27 cellular contexts compared by ENCODE assay signal in genomic region chr6:118931436-118931835, GRCh38.
"Had no signal": no experiment of that assay in that cellular context is flagged by ENCODE, and none has a peak within 500 bp of the region (broad histone marks: within the 10 kb centered on the region; RNA-seq: fewer than 3 reads in every experiment).

No MANE protein-coding gene starts in this region.

- H3K27ac Mint-ChIP-seq: activated CD4-positive, alpha-beta memory T cell treated with anti-CD3 and anti-CD28 coated beads, Interleukin-2, amount 10 ng/mL, durations not matched to agents 7 days and 5 days; activated naive CD4-positive, alpha-beta T cell treated with anti-CD3 and anti-CD28 coated beads for 36 hours; activated naive CD8-positive, alpha-beta T cell treated with anti-CD3 and anti-CD28 coated beads for 36 hours; activated T-helper 17 cell treated with anti-CD3 and anti-CD28 coated beads, Interleukin-2, amount 50 U/mL, for 72 hours; T-helper 17 cell had no signal

- H3K9me3 Mint-ChIP-seq: activated CD4-positive, alpha-beta memory T cell treated with anti-CD3 and anti-CD28 coated beads, Interleukin-2, amount 10 ng/mL, durations not matched to agents 7 days and 5 days; activated naive CD4-positive, alpha-beta T cell treated with anti-CD3 and anti-CD28 coated beads for 36 hours; activated T-helper 17 cell treated with anti-CD3 and anti-CD28 coated beads, Interleukin-2, amount 50 U/mL, for 72 hours; central memory CD8-positive, alpha-beta T cell had no signal

- H3K4me3 ChIP-seq: body of pancreas, K562 had no signal

- H3K27me3 ChIP-seq: body of pancreas had no signal

- DNase-seq: activated CD4-positive, alpha-beta memory T cell treated with anti-CD3 and anti-CD28 coated beads, Interleukin-2, amount 10 ng/mL, durations not matched to agents 7 days and 5 days; activated CD4-positive, alpha-beta T cell treated with anti-CD3 and anti-CD28 coated beads, Interleukin-2, amount 50 U/mL, for 1 hour; activated CD4-positive, CD25-positive, alpha-beta regulatory T cell; activated gamma-delta T cell; activated naive CD4-positive, alpha-beta T cell treated with anti-CD3 and anti-CD28 coated beads for 36 hours; activated naive CD8-positive, alpha-beta T cell treated with anti-CD3 and anti-CD28 coated beads for 36 hours; activated T-cell treated with anti-CD3 and anti-CD28 coated beads for 4 hours; activated T-cell treated with anti-CD3 and anti-CD28 coated beads, Interleukin-2, amount 50 U/mL, for 48 hours; aorta; body of pancreas; Karpas-422; NCI-H1092; NCI-H1417; NCI-H2029; NCI-H2107; NCI-H510A treated with DMSO at 0.1 percent for 48 hours; NCI-H69; NK-92 treated with Interleukin-12 subunit alpha and Interleukin-12 subunit beta, amount 100 ng/mL, for 24 hours; OCI-M1; SIG-M5; T-helper 17 cell; T-helper 9 cell had no signal

- H3K27ac ChIP-seq: VCaP had no signal

- FAIRE-seq: K562, RCC 7860 had no signal

- H3K27me3 Mint-ChIP-seq: activated CD4-positive, alpha-beta memory T cell treated with anti-CD3 and anti-CD28 coated beads, Interleukin-2, amount 10 ng/mL, durations not matched to agents 7 days and 5 days; activated naive CD8-positive, alpha-beta T cell treated with anti-CD3 and anti-CD28 coated beads for 36 hours; activated T-helper 17 cell treated with anti-CD3 and anti-CD28 coated beads, Interleukin-2, amount 50 U/mL, for 72 hours; central memory CD8-positive, alpha-beta T cell; T-helper 17 cell had no signal

- ATAC-seq: activated T-helper 17 cell treated with anti-CD3 and anti-CD28 coated beads, Interleukin-2, amount 50 U/mL, for 72 hours; body of pancreas; K562; T-helper 17 cell had no signal

- H3K4me3 Mint-ChIP-seq: activated CD4-positive, alpha-beta memory T cell treated with anti-CD3 and anti-CD28 coated beads, Interleukin-2, amount 10 ng/mL, durations not matched to agents 7 days and 5 days; activated naive CD4-positive, alpha-beta T cell treated with anti-CD3 and anti-CD28 coated beads for 36 hours; activated naive CD8-positive, alpha-beta T cell treated with anti-CD3 and anti-CD28 coated beads for 36 hours; activated T-helper 17 cell treated with anti-CD3 and anti-CD28 coated beads, Interleukin-2, amount 50 U/mL, for 72 hours; central memory CD8-positive, alpha-beta T cell; T-helper 17 cell had no signal

- H3K9me3 ChIP-seq: body of pancreas had no signal
